1 cellular context compared by ENCODE assay signal in the genomic region with DNA sequence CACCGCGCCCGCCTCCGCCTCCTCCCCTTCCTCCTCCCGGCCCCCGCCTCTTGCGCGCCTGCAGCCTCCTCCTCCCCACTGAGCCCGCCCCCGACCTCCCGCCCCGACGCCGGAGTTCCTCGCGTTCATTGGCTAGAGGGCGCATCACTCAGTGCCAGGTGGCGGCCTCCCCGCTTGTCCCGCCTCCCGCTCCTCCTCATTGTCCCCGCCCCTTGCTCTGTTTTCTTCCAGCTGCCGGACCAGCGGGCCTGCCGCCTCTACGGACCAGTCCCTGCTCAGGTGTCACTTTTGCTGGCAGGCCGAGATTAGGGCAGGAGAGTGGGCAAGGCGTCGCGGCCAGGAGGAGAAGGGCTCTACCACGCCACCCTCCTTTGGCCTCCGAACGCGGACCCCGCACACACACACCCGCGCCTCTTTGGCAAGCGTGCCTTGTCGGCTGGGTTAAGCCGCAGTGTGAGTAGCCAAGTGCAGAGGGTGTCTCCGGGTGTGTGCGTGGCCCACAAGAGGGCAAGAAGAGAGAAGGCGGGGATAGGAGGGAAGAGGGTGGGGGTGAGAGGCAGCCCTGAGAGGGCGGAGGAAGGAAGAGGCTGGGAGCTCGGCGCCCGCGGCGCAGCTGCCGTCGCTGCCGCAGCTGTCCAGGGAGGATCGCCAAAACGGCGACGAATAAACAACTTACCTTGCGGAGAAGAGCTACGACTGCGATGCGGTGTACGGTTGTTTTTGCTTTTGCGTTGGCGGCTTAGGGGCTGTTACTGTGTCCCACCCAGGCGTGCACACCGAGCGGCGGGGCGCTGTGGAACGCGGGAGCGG.
TF ChIP-seq lines count a peak whose summit lies in the region.

No MANE protein-coding gene starts in this region.

TF ChIP-seq in K562, 482 proteins besides CTCF, POLR2A, EP300 and RAD21 (continued from another document and continues in another):
- TF ChIP-seq, protein P1, sequence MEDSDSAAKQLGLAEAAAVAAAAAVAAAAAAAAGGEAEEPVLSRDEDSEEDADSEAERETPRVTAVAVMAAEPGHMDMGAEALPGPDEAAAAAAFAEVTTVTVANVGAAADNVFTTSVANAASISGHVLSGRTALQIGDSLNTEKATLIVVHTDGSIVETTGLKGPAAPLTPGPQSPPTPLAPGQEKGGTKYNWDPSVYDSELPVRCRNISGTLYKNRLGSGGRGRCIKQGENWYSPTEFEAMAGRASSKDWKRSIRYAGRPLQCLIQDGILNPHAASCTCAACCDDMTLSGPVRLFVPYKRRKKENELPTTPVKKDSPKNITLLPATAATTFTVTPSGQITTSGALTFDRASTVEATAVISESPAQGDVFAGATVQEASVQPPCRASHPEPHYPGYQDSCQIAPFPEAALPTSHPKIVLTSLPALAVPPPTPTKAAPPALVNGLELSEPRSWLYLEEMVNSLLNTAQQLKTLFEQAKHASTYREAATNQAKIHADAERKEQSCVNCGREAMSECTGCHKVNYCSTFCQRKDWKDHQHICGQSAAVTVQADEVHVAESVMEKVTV (CRISPR knock-in tag; IDR thresholded peaks at IDR 0.05): peak; percentile 13; the same call in 1 of the 2 replicates
- TF ChIP-seq KLF6 (CRISPR knock-in tag; IDR thresholded peaks at IDR 0.05; ENCODE audit: borderline replicate concordance) (no peak), BRF1 (IDR thresholded peaks at IDR 0.05; ENCODE audit: borderline replicate concordance, extremely low read depth, insufficient read length) (no peak), STAG1 (CRISPR knock-in tag; IDR thresholded peaks at IDR 0.05; ENCODE audit: borderline replicate concordance) (no peak), SIN3A (IDR thresholded peaks at IDR 0.05; ENCODE audit: borderline replicate concordance in 2 of 2, control insufficient read depth in 1 of 2, low read depth in 2 of 2, low read length in 2 of 2) (0 out of 4 replicates have a peak, but pooled peaks of 1 of the 2 experiments have one; percentile 4), NR1H2 (CRISPR knock-in tag; IDR thresholded peaks at IDR 0.05) (0 out of 2 replicates have a peak, but pooled peaks have one; percentile 26), FOXK2 (conservative IDR thresholded peaks at IDR 0.05 in 1 of 2, IDR thresholded peaks at IDR 0.05 in 1 of 2; ENCODE audit: low read depth in 2 of 2) (peak in 1 of 2 experiments; percentile 42; a peak in 1 of 4 replicates), SNIP1 (IDR thresholded peaks at IDR 0.05; ENCODE audit: low read depth) (no peak), HNRNPLL (IDR thresholded peaks at IDR 0.05; ENCODE audit: low read depth, low read length, poor library complexity, severe bottlenecking) (peak; percentile 94), ZNF12 (CRISPR knock-in tag; IDR thresholded peaks at IDR 0.05) (peak; percentile 43; the same call in 1 of the 2 replicates), YBX1 (IDR thresholded peaks at IDR 0.05) (no peak), HDAC2 (IDR thresholded peaks at IDR 0.05) (peak; percentile 40; the same call in 1 of the 2 replicates), SOX6 (IDR thresholded peaks at IDR 0.05) (no peak), ATF1 (CRISPR knock-in tag; IDR thresholded peaks at IDR 0.05) (no peak), ATF1 (tag; IDR thresholded peaks at IDR 0.05) (peak; percentile 59), TEAD2 (tag; IDR thresholded peaks at IDR 0.05) (no peak), ZBTB7A (IDR thresholded peaks at IDR 0.05; ENCODE audit: borderline replicate concordance, control insufficient read depth, low read depth, low read length) (no peak), ADNP (tag; IDR thresholded peaks at IDR 0.05) (no peak), ZNF696 (CRISPR knock-in tag; conservative IDR thresholded peaks at IDR 0.05) (no peak), MEIS2 (IDR thresholded peaks at IDR 0.05; ENCODE audit: partially characterized antibody) (no peak), HDAC1 (IDR thresholded peaks at IDR 0.05) (peak in 1 of 2 experiments; percentile 74; a peak in 2 of 4 replicates), CREM (IDR thresholded peaks at IDR 0.05; ENCODE audit: low read depth) (peak; percentile 59), MTA1 (IDR thresholded peaks at IDR 0.05; ENCODE audit: borderline replicate concordance) (no peak), ZNF143 (CRISPR knock-in tag; IDR thresholded peaks at IDR 0.05) (no peak), HCFC1 (IDR thresholded peaks at IDR 0.05; ENCODE audit: low read depth, low read length) (no peak), EHMT2 (IDR thresholded peaks at IDR 0.05) (no peak), NBN (IDR thresholded peaks at IDR 0.05; ENCODE audit: low read depth) (peak; percentile 72; the same call in 1 of the 2 replicates), LEF1 (IDR thresholded peaks at IDR 0.05) (0 out of 2 replicates have a peak, but pooled peaks have one; percentile 20), POLR2G (IDR thresholded peaks at IDR 0.05; ENCODE audit: low read depth, low read length) (peak; percentile 69; the same call in 1 of the 2 replicates), EGR1 (conservative IDR thresholded peaks at IDR 0.05) (peak; percentile 85), RBFOX2 (IDR thresholded peaks at IDR 0.05; ENCODE audit: low read depth, low read length) (peak; percentile 68), MAZ (CRISPR knock-in tag; conservative IDR thresholded peaks at IDR 0.05 in 1 of 2, IDR thresholded peaks at IDR 0.05 in 1 of 2) (peak; percentile 59 to 61), KLF10 (CRISPR knock-in tag; IDR thresholded peaks at IDR 0.05) (no peak), RBM15 (IDR thresholded peaks at IDR 0.05; ENCODE audit: insufficient read depth, low read length) (no peak), MTA2 (IDR thresholded peaks at IDR 0.05; ENCODE audit: low read depth) (no peak), ZFP30 (CRISPR knock-in tag; IDR thresholded peaks at IDR 0.05; ENCODE audit: borderline replicate concordance) (no peak), ZNF41 (CRISPR knock-in tag; conservative IDR thresholded peaks at IDR 0.05) (no peak), TAF1 (IDR thresholded peaks at IDR 0.05; ENCODE audit: control insufficient read depth, extremely low read depth, insufficient read depth, low read length, severe bottlenecking) (no peak), CCAR2 (IDR thresholded peaks at IDR 0.05; ENCODE audit: low read depth, low read length) (no peak), RBBP5 (IDR thresholded peaks at IDR 0.05; ENCODE audit: borderline replicate concordance, insufficient read depth, low read length, poor library complexity, severe bottlenecking) (peak; percentile 41), KAT2B (IDR thresholded peaks at IDR 0.05; ENCODE audit: low read depth, low read length) (no peak), EP400 (IDR thresholded peaks at IDR 0.05) (peak; percentile 25; the same call in 1 of the 2 replicates), POLR2B (IDR thresholded peaks at IDR 0.05; ENCODE audit: low read depth, partially characterized antibody) (no peak), HMG20A (CRISPR knock-in tag; conservative IDR thresholded peaks at IDR 0.05) (no peak), NFXL1 (CRISPR knock-in tag; IDR thresholded peaks at IDR 0.05) (no peak)
- TF ChIP-seq, protein P2, sequence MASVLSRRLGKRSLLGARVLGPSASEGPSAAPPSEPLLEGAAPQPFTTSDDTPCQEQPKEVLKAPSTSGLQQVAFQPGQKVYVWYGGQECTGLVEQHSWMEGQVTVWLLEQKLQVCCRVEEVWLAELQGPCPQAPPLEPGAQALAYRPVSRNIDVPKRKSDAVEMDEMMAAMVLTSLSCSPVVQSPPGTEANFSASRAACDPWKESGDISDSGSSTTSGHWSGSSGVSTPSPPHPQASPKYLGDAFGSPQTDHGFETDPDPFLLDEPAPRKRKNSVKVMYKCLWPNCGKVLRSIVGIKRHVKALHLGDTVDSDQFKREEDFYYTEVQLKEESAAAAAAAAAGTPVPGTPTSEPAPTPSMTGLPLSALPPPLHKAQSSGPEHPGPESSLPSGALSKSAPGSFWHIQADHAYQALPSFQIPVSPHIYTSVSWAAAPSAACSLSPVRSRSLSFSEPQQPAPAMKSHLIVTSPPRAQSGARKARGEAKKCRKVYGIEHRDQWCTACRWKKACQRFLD (CRISPR knock-in tag; IDR thresholded peaks at IDR 0.05): no peak
- TF ChIP-seq, protein P3, sequence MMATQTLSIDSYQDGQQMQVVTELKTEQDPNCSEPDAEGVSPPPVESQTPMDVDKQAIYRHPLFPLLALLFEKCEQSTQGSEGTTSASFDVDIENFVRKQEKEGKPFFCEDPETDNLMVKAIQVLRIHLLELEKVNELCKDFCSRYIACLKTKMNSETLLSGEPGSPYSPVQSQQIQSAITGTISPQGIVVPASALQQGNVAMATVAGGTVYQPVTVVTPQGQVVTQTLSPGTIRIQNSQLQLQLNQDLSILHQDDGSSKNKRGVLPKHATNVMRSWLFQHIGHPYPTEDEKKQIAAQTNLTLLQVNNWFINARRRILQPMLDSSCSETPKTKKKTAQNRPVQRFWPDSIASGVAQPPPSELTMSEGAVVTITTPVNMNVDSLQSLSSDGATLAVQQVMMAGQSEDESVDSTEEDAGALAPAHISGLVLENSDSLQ (IDR thresholded peaks at IDR 0.05): peak; percentile 99
- TF ChIP-seq, protein P4, sequence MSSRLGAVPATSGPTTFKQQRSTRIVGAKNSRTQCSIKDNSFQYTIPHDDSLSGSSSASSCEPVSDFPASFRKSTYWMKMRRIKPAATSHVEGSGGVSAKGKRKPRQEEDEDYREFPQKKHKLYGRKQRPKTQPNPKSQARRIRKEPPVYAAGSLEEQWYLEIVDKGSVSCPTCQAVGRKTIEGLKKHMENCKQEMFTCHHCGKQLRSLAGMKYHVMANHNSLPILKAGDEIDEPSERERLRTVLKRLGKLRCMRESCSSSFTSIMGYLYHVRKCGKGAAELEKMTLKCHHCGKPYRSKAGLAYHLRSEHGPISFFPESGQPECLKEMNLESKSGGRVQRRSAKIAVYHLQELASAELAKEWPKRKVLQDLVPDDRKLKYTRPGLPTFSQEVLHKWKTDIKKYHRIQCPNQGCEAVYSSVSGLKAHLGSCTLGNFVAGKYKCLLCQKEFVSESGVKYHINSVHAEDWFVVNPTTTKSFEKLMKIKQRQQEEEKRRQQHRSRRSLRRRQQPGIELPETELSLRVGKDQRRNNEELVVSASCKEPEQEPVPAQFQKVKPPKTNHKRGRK (tag; IDR thresholded peaks at IDR 0.05): no peak
- TF ChIP-seq, protein P5, sequence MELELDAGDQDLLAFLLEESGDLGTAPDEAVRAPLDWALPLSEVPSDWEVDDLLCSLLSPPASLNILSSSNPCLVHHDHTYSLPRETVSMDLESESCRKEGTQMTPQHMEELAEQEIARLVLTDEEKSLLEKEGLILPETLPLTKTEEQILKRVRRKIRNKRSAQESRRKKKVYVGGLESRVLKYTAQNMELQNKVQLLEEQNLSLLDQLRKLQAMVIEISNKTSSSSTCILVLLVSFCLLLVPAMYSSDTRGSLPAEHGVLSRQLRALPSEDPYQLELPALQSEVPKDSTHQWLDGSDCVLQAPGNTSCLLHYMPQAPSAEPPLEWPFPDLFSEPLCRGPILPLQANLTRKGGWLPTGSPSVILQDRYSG (tag; conservative IDR thresholded peaks at IDR 0.05; ENCODE audit: low read depth): no peak
- TF ChIP-seq, protein P6, sequence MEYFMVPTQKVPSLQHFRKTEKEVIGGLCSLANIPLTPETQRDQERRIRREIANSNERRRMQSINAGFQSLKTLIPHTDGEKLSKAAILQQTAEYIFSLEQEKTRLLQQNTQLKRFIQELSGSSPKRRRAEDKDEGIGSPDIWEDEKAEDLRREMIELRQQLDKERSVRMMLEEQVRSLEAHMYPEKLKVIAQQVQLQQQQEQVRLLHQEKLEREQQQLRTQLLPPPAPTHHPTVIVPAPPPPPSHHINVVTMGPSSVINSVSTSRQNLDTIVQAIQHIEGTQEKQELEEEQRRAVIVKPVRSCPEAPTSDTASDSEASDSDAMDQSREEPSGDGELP (CRISPR knock-in tag; IDR thresholded peaks at IDR 0.05; ENCODE audit: borderline replicate concordance): peak; percentile 98
- TF ChIP-seq, protein P7, sequence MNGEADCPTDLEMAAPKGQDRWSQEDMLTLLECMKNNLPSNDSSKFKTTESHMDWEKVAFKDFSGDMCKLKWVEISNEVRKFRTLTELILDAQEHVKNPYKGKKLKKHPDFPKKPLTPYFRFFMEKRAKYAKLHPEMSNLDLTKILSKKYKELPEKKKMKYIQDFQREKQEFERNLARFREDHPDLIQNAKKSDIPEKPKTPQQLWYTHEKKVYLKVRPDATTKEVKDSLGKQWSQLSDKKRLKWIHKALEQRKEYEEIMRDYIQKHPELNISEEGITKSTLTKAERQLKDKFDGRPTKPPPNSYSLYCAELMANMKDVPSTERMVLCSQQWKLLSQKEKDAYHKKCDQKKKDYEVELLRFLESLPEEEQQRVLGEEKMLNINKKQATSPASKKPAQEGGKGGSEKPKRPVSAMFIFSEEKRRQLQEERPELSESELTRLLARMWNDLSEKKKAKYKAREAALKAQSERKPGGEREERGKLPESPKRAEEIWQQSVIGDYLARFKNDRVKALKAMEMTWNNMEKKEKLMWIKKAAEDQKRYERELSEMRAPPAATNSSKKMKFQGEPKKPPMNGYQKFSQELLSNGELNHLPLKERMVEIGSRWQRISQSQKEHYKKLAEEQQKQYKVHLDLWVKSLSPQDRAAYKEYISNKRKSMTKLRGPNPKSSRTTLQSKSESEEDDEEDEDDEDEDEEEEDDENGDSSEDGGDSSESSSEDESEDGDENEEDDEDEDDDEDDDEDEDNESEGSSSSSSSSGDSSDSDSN (IDR thresholded peaks at IDR 0.05; ENCODE audit: borderline replicate concordance in 1 of 2, low read depth in 2 of 2, low read length in 2 of 2): 0 out of 4 replicates have a peak, but pooled peaks have one; percentile 12
- TF ChIP-seq, protein P8, sequence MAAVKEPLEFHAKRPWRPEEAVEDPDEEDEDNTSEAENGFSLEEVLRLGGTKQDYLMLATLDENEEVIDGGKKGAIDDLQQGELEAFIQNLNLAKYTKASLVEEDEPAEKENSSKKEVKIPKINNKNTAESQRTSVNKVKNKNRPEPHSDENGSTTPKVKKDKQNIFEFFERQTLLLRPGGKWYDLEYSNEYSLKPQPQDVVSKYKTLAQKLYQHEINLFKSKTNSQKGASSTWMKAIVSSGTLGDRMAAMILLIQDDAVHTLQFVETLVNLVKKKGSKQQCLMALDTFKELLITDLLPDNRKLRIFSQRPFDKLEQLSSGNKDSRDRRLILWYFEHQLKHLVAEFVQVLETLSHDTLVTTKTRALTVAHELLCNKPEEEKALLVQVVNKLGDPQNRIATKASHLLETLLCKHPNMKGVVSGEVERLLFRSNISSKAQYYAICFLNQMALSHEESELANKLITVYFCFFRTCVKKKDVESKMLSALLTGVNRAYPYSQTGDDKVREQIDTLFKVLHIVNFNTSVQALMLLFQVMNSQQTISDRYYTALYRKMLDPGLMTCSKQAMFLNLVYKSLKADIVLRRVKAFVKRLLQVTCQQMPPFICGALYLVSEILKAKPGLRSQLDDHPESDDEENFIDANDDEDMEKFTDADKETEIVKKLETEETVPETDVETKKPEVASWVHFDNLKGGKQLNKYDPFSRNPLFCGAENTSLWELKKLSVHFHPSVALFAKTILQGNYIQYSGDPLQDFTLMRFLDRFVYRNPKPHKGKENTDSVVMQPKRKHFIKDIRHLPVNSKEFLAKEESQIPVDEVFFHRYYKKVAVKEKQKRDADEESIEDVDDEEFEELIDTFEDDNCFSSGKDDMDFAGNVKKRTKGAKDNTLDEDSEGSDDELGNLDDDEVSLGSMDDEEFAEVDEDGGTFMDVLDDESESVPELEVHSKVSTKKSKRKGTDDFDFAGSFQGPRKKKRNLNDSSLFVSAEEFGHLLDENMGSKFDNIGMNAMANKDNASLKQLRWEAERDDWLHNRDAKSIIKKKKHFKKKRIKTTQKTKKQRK (IDR thresholded peaks at IDR 0.05; ENCODE audit: borderline replicate concordance, low read depth, low read length): no peak
- TF ChIP-seq, protein P9, sequence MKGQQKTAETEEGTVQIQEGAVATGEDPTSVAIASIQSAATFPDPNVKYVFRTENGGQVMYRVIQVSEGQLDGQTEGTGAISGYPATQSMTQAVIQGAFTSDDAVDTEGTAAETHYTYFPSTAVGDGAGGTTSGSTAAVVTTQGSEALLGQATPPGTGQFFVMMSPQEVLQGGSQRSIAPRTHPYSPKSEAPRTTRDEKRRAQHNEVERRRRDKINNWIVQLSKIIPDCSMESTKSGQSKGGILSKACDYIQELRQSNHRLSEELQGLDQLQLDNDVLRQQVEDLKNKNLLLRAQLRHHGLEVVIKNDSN (CRISPR knock-in tag; IDR thresholded peaks at IDR 0.05): peak; percentile 57
